ENCODE assay signal across 1 cellular context in genomic region chr20:23582293-23582692, GRCh38.
TF ChIP-seq lines count a peak whose summit lies in the region.

No MANE protein-coding gene starts in this region.

TF ChIP-seq in H1, 55 proteins besides CTCF, POLR2A, EP300 and RAD21:
- TF ChIP-seq SRF (IDR thresholded peaks at IDR 0.05; ENCODE audit: low read depth, low read length) (no peak), CTBP2 (IDR thresholded peaks at IDR 0.05; ENCODE audit: borderline replicate concordance, insufficient read depth, insufficient read length, low read length) (no peak), ZNF274 (IDR thresholded peaks at IDR 0.05; ENCODE audit: borderline replicate concordance, extremely low read depth, low read length) (no peak), ASH2L (IDR thresholded peaks at IDR 0.05; ENCODE audit: low read length) (no peak), ATF3 (IDR thresholded peaks at IDR 0.05; ENCODE audit: insufficient read depth, low read depth, low read length) (no peak), TCF12 (IDR thresholded peaks at IDR 0.05; ENCODE audit: low read depth, low read length) (no peak), CBX8 (IDR thresholded peaks at IDR 0.05; ENCODE audit: borderline replicate concordance, low read depth, low read length) (no peak), TAF7 (optimal IDR thresholded peaks at IDR 0.05; ENCODE audit: borderline replicate concordance, low read depth, low read length) (no peak), NANOG (IDR thresholded peaks at IDR 0.05; ENCODE audit: insufficient read depth, low read depth, low read length, poor library complexity, severe bottlenecking) (no peak), CEBPB (IDR thresholded peaks at IDR 0.05; ENCODE audit: low read depth, low read length) (no peak), SAP30 (IDR thresholded peaks at IDR 0.05; ENCODE audit: insufficient read depth, insufficient replicate concordance, low read length) (no peak)
